Comparison of ENCODE assay signal across 8 cellular contexts in genomic region chr2:238158807-238159539, GRCh38. TPM values are rescaled to one million over a fixed set of nuclear protein-coding genes. Genes with fewer than 3 reads are reported as not detected.
DNase-seq lines count a peak whose midpoint lies in the region; FAIRE-seq and TF ChIP-seq lines count a peak whose summit lies in the region.

Gene ERFE (plus strand): TSS chr2:238158970. CDS start chr2:238159008, 38 bp downstream.

- H3K4me3 ChIP-seq in A673 (ENCODE audit: low read depth, low read length, poor library complexity, severe bottlenecking): peak within 1 kb of the TSS; percentile 48
- H3K4me3 ChIP-seq in GM12875 (ENCODE audit: low read depth, low read length): no peak within 1 kb of the TSS
- peak within 1 kb of the TSS; percentile 2 to 56 (median 31) for H3K4me3 ChIP-seq in esophagus squamous epithelium
- H3K4me3 ChIP-seq in neuron (ENCODE audit: low read length): peak within 1 kb of the TSS; percentile 32

- CTCF ChIA-PET in A673 (lab: Charles Lee): interaction anchor here (0.6 to 0.7 kb wide), 2 partner anchors 104 to 586 kb away, joined by 3 to 4 read pairs; no protein-coding TSS in a partner anchor

- WGBS in esophagus squamous epithelium, 2 donors: 11 to 13% methylated on average over 5 to 8 of the region's 94 CpGs

- H3K27ac ChIP-seq in A673 (ENCODE audit: low read depth, low read length, poor library complexity, severe bottlenecking) (no peak within 1 kb of the TSS), esophagus squamous epithelium (no peak within 1 kb of the TSS)

- H2AFZ ChIP-seq in neuron (ENCODE audit: low read depth, low read length): no peak within 1 kb of the TSS

- H3K4me1 ChIP-seq in A673 (ENCODE audit: insufficient read depth, low read length, poor library complexity, severe bottlenecking) (no peaks in the 10 kb centered on the region), esophagus squamous epithelium (peaks cover 10 to 40% (median 22%) of the 10 kb centered on the region in 3 donors), neuron (ENCODE audit: insufficient read depth, low read length) (peaks cover 2% of the 10 kb centered on the region)

- no peak for TF ChIP-seq POLR2A in esophagus squamous epithelium (IDR thresholded peaks at IDR 0.05)

- H3K9me3 ChIP-seq in A673 (ENCODE audit: low read depth, low read length, poor library complexity, severe bottlenecking) (no peaks in the 10 kb centered on the region), esophagus squamous epithelium (no peaks in the 10 kb centered on the region), neuron (ENCODE audit: low read length) (no peaks in the 10 kb centered on the region)

- H3K27me3 ChIP-seq in A673 (replicated peaks; ENCODE audit: insufficient read depth, low read depth, low read length, poor library complexity): peaks cover 6% of the 10 kb centered on the region
- peaks cover 0 to 63% (median 5%) of the 10 kb centered on the region in 4 donors for H3K27me3 ChIP-seq in esophagus squamous epithelium
- peaks cover 29% of the 10 kb centered on the region for H3K27me3 ChIP-seq in neuron (ENCODE audit: insufficient read depth, low read length)

- intact Hi-C loops in A673 (cut with micrococcal nuclease; ENCODE audit: unreplicated experiment) (no loop called here), esophagus squamous epithelium (cut with DNase I) (no loop called here)

- DNase-seq in A673 (ENCODE audit: low spot score): peak; percentile 77
- DNase-seq in NCI-H146 (lab: John Stamatoyannopoulos, UW): peak; percentile 55
- peak; percentile 81 for DNase-seq in activated CD8-positive, alpha-beta memory T cell treated with anti-CD3 and anti-CD28 coated beads for 24 hours
- DNase-seq in esophagus squamous epithelium (lab: John Stamatoyannopoulos, UW): no peak
- DNase-seq in urothelium cell line (ENCODE audit: low spot score): peak; percentile 88
- no peak for DNase-seq in hippocampal formation (lab: John Stamatoyannopoulos, UW)

- H3K36me3 ChIP-seq in A673 (ENCODE audit: insufficient read depth, low read length, poor library complexity, severe bottlenecking) (no peaks in the 10 kb centered on the region), esophagus squamous epithelium (no peaks in the 10 kb centered on the region), neuron (ENCODE audit: insufficient read depth, low read length) (no peaks in the 10 kb centered on the region)

- peak; percentile 5 for FAIRE-seq in urothelium cell line (lab: Jason Lieb, UNC)

- BruUV-seq in A673 (replicated peaks; lab: Mats Ljungman, UMichigan): no TSS peak

- POLR2A ChIA-PET in A673 (lab: Charles Lee; ENCODE audit: low non-redundant PET): no interaction called here

- TF ChIP-seq CTCF in A673 (conservative IDR thresholded peaks at IDR 0.05; ENCODE audit: low read depth, low read length): no peak; the same call in 1 of the 2 replicates
- peak; percentile 60 for TF ChIP-seq CTCF in GM12875 (IDR thresholded peaks at IDR 0.05; ENCODE audit: borderline replicate concordance, insufficient read depth, low read depth, low read length)
- peak in 2 of 6 experiments; percentile 12 to 43 for TF ChIP-seq CTCF in esophagus squamous epithelium (IDR thresholded peaks at IDR 0.05)

RNA-seq across cellular contexts. Expression of gene ERFE, which starts in this region (rescaled TPM):
- total RNA-seq in A673 (2021) (6.1 and 8.6 TPM in 2 replicates), esophagus squamous epithelium (under 1 TPM in 1 of 4 donors, not detected in 3; 0.19 TPM)

Comparison
In these comparisons a context has a peak if more than half of its experiments do, and no peak if none do; other contexts are left out.
1. DNase-seq: peak in A673 (single experiment), NCI-H146 (single experiment), activated CD8-positive, alpha-beta memory T cell treated with anti-CD3 and anti-CD28 coated beads for 24 hours (single experiment) and urothelium cell line (single experiment); none in esophagus squamous epithelium (single experiment) and hippocampal formation (0 of 2).